Comparison of ENCODE assay signal across 21 cellular contexts in the genomic region with DNA sequence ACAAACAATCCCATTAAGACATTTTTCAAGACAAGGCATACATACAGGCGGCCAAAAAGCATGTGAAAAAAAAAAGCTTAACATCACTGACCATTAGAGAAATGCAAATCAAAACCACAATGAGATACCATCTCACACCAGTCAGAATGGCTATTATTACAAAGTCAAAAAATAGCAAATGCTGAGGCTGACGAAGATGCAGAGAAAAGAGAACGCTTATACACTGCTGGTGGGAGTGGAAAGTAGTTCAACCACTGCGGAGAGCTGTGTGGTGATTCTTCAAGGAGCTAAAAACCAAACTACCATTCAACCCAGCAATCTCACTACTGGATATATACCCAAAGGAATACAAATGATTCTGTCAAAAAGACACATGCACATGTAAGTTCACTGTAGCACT.
DNase-seq lines count a peak whose midpoint lies in the region; ATAC-seq, FAIRE-seq and TF ChIP-seq lines count a peak whose summit lies in the region.
"Had no signal": no experiment of that assay in that cellular context is flagged by ENCODE, and none has a peak within 500 bp of the region (broad histone marks: within the 10 kb centered on the region; RNA-seq: fewer than 3 reads in every experiment).

No MANE protein-coding gene starts in this region.

- TF ChIP-seq EP300 in sigmoid colon (IDR thresholded peaks at IDR 0.05): no peak

- FAIRE-seq in HTR-8/SVneo (lab: Jason Lieb, UNC): peak; percentile 23
- FAIRE-seq: GM12892, GM19239 had no signal

- H3K4me3 ChIP-seq in SJCRH30 (no peak overlapping the region), sigmoid colon (no peak overlapping the region)
- H3K4me3 ChIP-seq: BLaER1, GM23338 had no signal

- H3K36me3 Mint-ChIP-seq in naive thymus-derived CD8-positive, alpha-beta T cell: peaks cover 0 to 7% (median 0%) of the 10 kb centered on the region in 3 donors
- H3K36me3 Mint-ChIP-seq: CD4-positive, CD25-positive, alpha-beta regulatory T cell; CD8-positive, alpha-beta T cell had no signal

- DNase-seq in HTR-8/SVneo (ENCODE audit: insufficient read length, low spot score) (no peak), SJCRH30 (no peak), sigmoid colon (no peak)
- no peak for DNase-seq in naive thymus-derived CD8-positive, alpha-beta T cell
- DNase-seq: Caco-2; CD4-positive, CD25-positive, alpha-beta regulatory T cell; CD8-positive, alpha-beta T cell; DMS79 treated with DMSO at 0.1 percent for 48 hours; GF-D8; H9 had no signal

- H3K27me3 ChIP-seq in SJCRH30: no peaks in the 10 kb centered on the region; the same call in 1 of the 2 replicates
- H3K27me3 ChIP-seq in sigmoid colon: no peaks in the 10 kb centered on the region
- H3K27me3 ChIP-seq: BLaER1 had no signal

- no peak for TF ChIP-seq CTCF in VCaP (conservative IDR thresholded peaks at IDR 0.05)
- no peak for TF ChIP-seq CTCF in sigmoid colon (IDR thresholded peaks at IDR 0.05)

- no peaks in the 10 kb centered on the region for H3K4me1 Mint-ChIP-seq in naive thymus-derived CD8-positive, alpha-beta T cell
- H3K4me1 Mint-ChIP-seq: B cell; CD4-positive, CD25-positive, alpha-beta regulatory T cell; GM23338; H9 had no signal

- H3K4me1 ChIP-seq in SJCRH30 (no peaks in the 10 kb centered on the region), sigmoid colon (no peaks in the 10 kb centered on the region)
- H3K4me1 ChIP-seq: BLaER1, Caco-2 had no signal

- H3K27me3 Mint-ChIP-seq in naive thymus-derived CD8-positive, alpha-beta T cell: no peaks in the 10 kb centered on the region
- H3K27me3 Mint-ChIP-seq: B cell; CD4-positive, CD25-positive, alpha-beta regulatory T cell had no signal

- ATAC-seq in GM18508 (IDR thresholded peaks at IDR 0.05; ENCODE audit: insufficient read depth, unreplicated experiment): peak; percentile 55
- ATAC-seq in GM18909 (IDR thresholded peaks at IDR 0.05; ENCODE audit: poor library complexity, unreplicated experiment): peak; percentile 56
- no peak for ATAC-seq in HG02678 (IDR thresholded peaks at IDR 0.05; ENCODE audit: unreplicated experiment)
- no peak for ATAC-seq in naive thymus-derived CD8-positive, alpha-beta T cell
- ATAC-seq: CD8-positive, alpha-beta T cell; GM23338; HCT116 had no signal

- POLR2A ChIA-PET in naive thymus-derived CD8-positive, alpha-beta T cell (lab: Charles Lee): no interaction called here

- WGBS in sigmoid colon, 2 donors: 86 to 90% methylated on average over 4 of the region's 4 CpGs

- H3K9me3 ChIP-seq in SJCRH30 (replicated peaks): no peaks in the 10 kb centered on the region
- no peaks in the 10 kb centered on the region for H3K9me3 ChIP-seq in sigmoid colon
- H3K9me3 ChIP-seq: BLaER1, Caco-2 had no signal

- no peak overlapping the region for H3K27ac Mint-ChIP-seq in naive thymus-derived CD8-positive, alpha-beta T cell
- H3K27ac Mint-ChIP-seq: B cell; CD4-positive, CD25-positive, alpha-beta regulatory T cell; CD8-positive, alpha-beta T cell; GM23338; H9 had no signal

- no peak for TF ChIP-seq POLR2A in sigmoid colon (IDR thresholded peaks at IDR 0.05)

- intact Hi-C loops in sigmoid colon (cut with DNase I): no loop called here

- H3K36me3 ChIP-seq in SJCRH30: no peaks in the 10 kb centered on the region
- no peaks in the 10 kb centered on the region for H3K36me3 ChIP-seq in sigmoid colon
- H3K36me3 ChIP-seq: BLaER1 had no signal

- peak overlapping the region; percentile 86; the same call in 1 of the 2 replicates for H3K27ac ChIP-seq in VCaP
- no peak overlapping the region for H3K27ac ChIP-seq in SJCRH30
- no peak overlapping the region for H3K27ac ChIP-seq in sigmoid colon
- H3K27ac ChIP-seq: BLaER1, C4-2B had no signal

- H3K9me3 Mint-ChIP-seq in naive thymus-derived CD8-positive, alpha-beta T cell: peaks cover 2 to 67% (median 17%) of the 10 kb centered on the region in 9 donors
- H3K9me3 Mint-ChIP-seq: GM23338 had no signal

- H3K4me3 Mint-ChIP-seq in naive thymus-derived CD8-positive, alpha-beta T cell: no peak overlapping the region
- H3K4me3 Mint-ChIP-seq: B cell; CD4-positive, CD25-positive, alpha-beta regulatory T cell; CD8-positive, alpha-beta T cell; GM23338; H9 had no signal

Comparison
In these comparisons a context has a peak if more than half of its experiments do, and no peak if none do; other contexts are left out.
1. ATAC-seq: peak in GM18508 (single experiment) and GM18909 (single experiment); none in HG02678 (single experiment) and naive thymus-derived CD8-positive, alpha-beta T cell (0 of 2).